ENCODE assay signal across 2 cellular contexts in genomic region chr14:64147126-64147790, GRCh38.
TF ChIP-seq lines count a peak whose summit lies in the region.

No MANE protein-coding gene starts in this region.

TF ChIP-seq in IMR-90, 13 proteins besides CTCF, POLR2A, EP300 and RAD21 (continued from another document):
- TF ChIP-seq ELK1 (IDR thresholded peaks at IDR 0.05; ENCODE audit: borderline replicate concordance, low read depth, low read length), result no peak
- no peak for TF ChIP-seq MAFK (IDR thresholded peaks at IDR 0.05; ENCODE audit: low read depth, low read length)
- TF ChIP-seq RCOR1 (IDR thresholded peaks at IDR 0.05; ENCODE audit: insufficient replicate concordance, low read length), result no peak
- TF ChIP-seq MXI1 (IDR thresholded peaks at IDR 0.05; ENCODE audit: borderline replicate concordance, low read depth, low read length), result no peak
- no peak for TF ChIP-seq MAZ (IDR thresholded peaks at IDR 0.05; ENCODE audit: borderline replicate concordance, low read depth, low read length)
- TF ChIP-seq FOS (IDR thresholded peaks at IDR 0.05; ENCODE audit: low read depth, low read length), result no peak
- TF ChIP-seq BHLHE40 (IDR thresholded peaks at IDR 0.05; ENCODE audit: low read depth, low read length), result no peak
- no peak for TF ChIP-seq CEBPB (IDR thresholded peaks at IDR 0.05; ENCODE audit: low read depth, low read length)
- no peak for TF ChIP-seq RFX5 (IDR thresholded peaks at IDR 0.05; ENCODE audit: low read depth, low read length)
- no peak for TF ChIP-seq CHD1 (IDR thresholded peaks at IDR 0.05; ENCODE audit: low read depth, low read length)
- no peak for TF ChIP-seq USF2 (IDR thresholded peaks at IDR 0.05; ENCODE audit: low read depth, low read length)
- no peak for TF ChIP-seq SMC3 (IDR thresholded peaks at IDR 0.05; ENCODE audit: low read depth, low read length)
TF ChIP-seq in IMR-90: peak in this region for 0.

TF ChIP-seq in K562, 482 proteins besides CTCF, POLR2A, EP300 and RAD21 (continued from another document):
- no peak for TF ChIP-seq ZNF76 (CRISPR knock-in tag; IDR thresholded peaks at IDR 0.05; ENCODE audit: borderline replicate concordance)
- TF ChIP-seq CHD2 (IDR thresholded peaks at IDR 0.05; ENCODE audit: low read depth, low read length), result no peak
- no peak for TF ChIP-seq NFE2L1 (tag; IDR thresholded peaks at IDR 0.05; ENCODE audit: borderline replicate concordance, low read depth)
- no peak for TF ChIP-seq ATF3 (IDR thresholded peaks at IDR 0.05)
- TF ChIP-seq ATF3 (CRISPR knock-in tag; conservative IDR thresholded peaks at IDR 0.05), result no peak
- TF ChIP-seq ZNF764 (CRISPR knock-in tag; IDR thresholded peaks at IDR 0.05; ENCODE audit: low read depth), result no peak
- TF ChIP-seq PTTG1 (tag; IDR thresholded peaks at IDR 0.05; ENCODE audit: low read depth), result no peak
- TF ChIP-seq ZFP36 (IDR thresholded peaks at IDR 0.05; ENCODE audit: low read depth, low read length, partially characterized antibody), result no peak
- TF ChIP-seq ILF3 (IDR thresholded peaks at IDR 0.05; ENCODE audit: borderline replicate concordance), result no peak
- TF ChIP-seq ZNF445 (CRISPR knock-in tag; IDR thresholded peaks at IDR 0.05; ENCODE audit: low read depth), result no peak
- TF ChIP-seq NFE2 (IDR thresholded peaks at IDR 0.05; ENCODE audit: low read depth), result no peak
- TF ChIP-seq ATF6 (CRISPR knock-in tag; IDR thresholded peaks at IDR 0.05), result no peak
- TF ChIP-seq KLF6 (CRISPR knock-in tag; IDR thresholded peaks at IDR 0.05; ENCODE audit: borderline replicate concordance), result no peak
- no peak for TF ChIP-seq ZNF699 (CRISPR knock-in tag; IDR thresholded peaks at IDR 0.05; ENCODE audit: insufficient replicate concordance)
- no peak for TF ChIP-seq SAFB2 (IDR thresholded peaks at IDR 0.05; ENCODE audit: borderline replicate concordance, low read depth, low read length, severe bottlenecking)
